1 cellular context compared by ENCODE assay signal in the genomic region with DNA sequence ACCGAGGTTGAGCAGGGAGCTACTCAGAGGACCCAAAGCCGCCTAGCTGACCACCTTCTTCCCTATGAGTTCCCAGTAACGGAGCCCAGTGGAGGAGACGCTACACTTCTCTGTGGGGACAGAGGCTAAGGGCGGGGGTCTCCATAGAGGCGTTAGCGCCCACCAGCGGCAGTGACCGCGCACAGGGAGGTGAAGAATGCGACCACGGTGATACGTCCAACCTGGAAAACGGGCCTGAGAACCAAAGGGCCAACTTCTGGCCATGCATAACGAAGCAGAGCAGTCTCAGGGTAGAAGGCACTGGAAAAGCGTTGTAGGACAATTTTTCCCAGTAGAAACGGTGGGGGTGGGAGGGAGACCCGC.
TF ChIP-seq lines count a peak whose summit lies in the region.

No MANE protein-coding gene starts in this region.

TF ChIP-seq in IMR-90, 13 proteins besides CTCF, POLR2A, EP300 and RAD21 (continued from another document):
- TF ChIP-seq, protein P1, sequence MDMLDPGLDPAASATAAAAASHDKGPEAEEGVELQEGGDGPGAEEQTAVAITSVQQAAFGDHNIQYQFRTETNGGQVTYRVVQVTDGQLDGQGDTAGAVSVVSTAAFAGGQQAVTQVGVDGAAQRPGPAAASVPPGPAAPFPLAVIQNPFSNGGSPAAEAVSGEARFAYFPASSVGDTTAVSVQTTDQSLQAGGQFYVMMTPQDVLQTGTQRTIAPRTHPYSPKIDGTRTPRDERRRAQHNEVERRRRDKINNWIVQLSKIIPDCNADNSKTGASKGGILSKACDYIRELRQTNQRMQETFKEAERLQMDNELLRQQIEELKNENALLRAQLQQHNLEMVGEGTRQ (IDR thresholded peaks at IDR 0.05; ENCODE audit: low read depth, low read length) = no peak
- TF ChIP-seq NFE2L2 (IDR thresholded peaks at IDR 0.05; ENCODE audit: low read depth, low read length) (no peak), RFX5 (IDR thresholded peaks at IDR 0.05; ENCODE audit: low read depth, low read length) (no peak), MXI1 (IDR thresholded peaks at IDR 0.05; ENCODE audit: borderline replicate concordance, low read depth, low read length) (no peak), BHLHE40 (IDR thresholded peaks at IDR 0.05; ENCODE audit: low read depth, low read length) (no peak), CHD1 (IDR thresholded peaks at IDR 0.05; ENCODE audit: low read depth, low read length) (no peak)
